9 cellular contexts compared by ENCODE assay signal in the genomic region with DNA sequence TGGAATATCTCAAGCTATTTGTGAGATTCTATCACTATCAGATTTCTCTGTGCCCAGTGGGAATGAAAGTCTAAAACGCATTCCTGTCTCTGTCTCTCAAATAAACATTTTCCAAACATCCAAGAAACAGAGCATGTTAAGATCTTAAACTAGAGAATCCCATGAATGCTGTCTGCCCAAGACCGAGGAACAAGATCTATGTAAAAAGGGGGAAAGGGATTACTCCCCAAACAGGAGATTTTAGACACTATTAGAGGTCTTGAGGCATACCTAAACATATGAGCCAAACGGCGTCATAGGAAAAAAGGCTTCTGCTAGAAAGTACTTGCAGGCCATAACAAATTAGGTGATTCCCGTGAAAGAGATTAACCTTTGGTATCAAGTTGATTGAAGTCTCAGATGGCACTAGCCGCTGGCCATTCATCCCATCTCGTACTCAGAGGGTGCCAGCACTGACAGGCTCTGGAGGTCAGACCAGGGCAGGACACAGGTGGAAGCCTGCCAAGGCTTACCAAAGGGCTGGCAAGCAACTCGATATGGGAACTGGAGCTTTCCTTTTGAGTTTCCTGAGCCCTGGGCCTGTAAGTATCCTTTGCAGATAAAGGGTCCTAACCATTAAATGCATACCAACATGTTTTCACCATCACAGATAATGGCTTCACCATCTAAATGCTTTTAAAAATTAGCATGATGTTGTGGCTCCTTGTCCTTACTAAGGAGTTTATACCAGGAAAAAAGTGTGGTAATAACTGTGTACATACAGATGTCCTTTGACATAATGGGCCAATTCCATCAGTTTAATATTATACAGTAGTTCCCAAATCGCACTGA.
DNase-seq lines count a peak whose midpoint lies in the region; ATAC-seq and TF ChIP-seq lines count a peak whose summit lies in the region.
"Had no signal": no experiment of that assay in that cellular context is flagged by ENCODE, and none has a peak within 500 bp of the region (broad histone marks: within the 10 kb centered on the region; RNA-seq: fewer than 3 reads in every experiment).

No MANE protein-coding gene starts in this region.

- no peaks in the 10 kb centered on the region for H3K36me3 ChIP-seq in lower lobe of right lung
- H3K36me3 ChIP-seq in tibial artery, result no peaks in the 10 kb centered on the region

- intact Hi-C loops in lower lobe of right lung (cut with DNase I), result no loop called here
- intact Hi-C loops in tibial artery (cut with DNase I; ENCODE audit: low total_unique reads), result no loop called here

- H3K27ac ChIP-seq in lower lobe of right lung (peak overlapping the region; percentile 60), tibial artery (peak overlapping the region; percentile 74), foreskin keratinocyte (no peak overlapping the region)
- H3K27ac ChIP-seq: epithelial cell of prostate had no signal

- H3K4me3 ChIP-seq in epithelial cell of proximal tubule (ENCODE audit: low read depth, low read length) (no peak overlapping the region), lower lobe of right lung (no peak overlapping the region), tibial artery (no peak overlapping the region)

- DNase-seq in NCI-H2196 treated with DMSO at 0.1 percent for 48 hours (lab: John Stamatoyannopoulos, UW; ENCODE audit: unreplicated experiment) (peak; percentile 49), epithelial cell of proximal tubule (ENCODE audit: low read depth) (peak; percentile 83), lower lobe of right lung (peak; percentile 55), tibial artery (peak; percentile 87 to 92), foreskin keratinocyte (no peak)
- DNase-seq in activated T-cell treated with anti-CD3 and anti-CD28 coated beads, Interleukin-2, amount 50 U/mL, for 24 hours, result no peak
- no peak for DNase-seq in stimulated activated CD4-positive, alpha-beta T cell treated with anti-CD3 and anti-CD28 coated beads, Interleukin-12 subunit alpha, Interleukin-12 subunit beta, amount 100 ng/mL, for 4 hours
- DNase-seq in NK-92 treated with Interleukin-12 subunit alpha and Interleukin-12 subunit beta, amount 100 ng/mL, for 24 hours (lab: John Stamatoyannopoulos, UW), result no peak

- H3K4me3 Mint-ChIP-seq in activated T-cell treated with anti-CD3 and anti-CD28 coated beads, Interleukin-2, amount 50 U/mL, for 24 hours, result no peak overlapping the region

- H3K9me3 Mint-ChIP-seq in activated T-cell treated with anti-CD3 and anti-CD28 coated beads, Interleukin-2, amount 50 U/mL, for 24 hours, result peaks cover 2% of the 10 kb centered on the region

- peaks cover 37% of the 10 kb centered on the region for H3K4me1 Mint-ChIP-seq in activated T-cell treated with anti-CD3 and anti-CD28 coated beads, Interleukin-2, amount 50 U/mL, for 24 hours (ENCODE audit: low read depth)

- H3K36me3 Mint-ChIP-seq in activated T-cell treated with anti-CD3 and anti-CD28 coated beads, Interleukin-2, amount 50 U/mL, for 24 hours (ENCODE audit: low read depth), result no peaks in the 10 kb centered on the region

- no peaks in the 10 kb centered on the region for H3K27me3 Mint-ChIP-seq in activated T-cell treated with anti-CD3 and anti-CD28 coated beads, Interleukin-2, amount 50 U/mL, for 24 hours

- H3K27me3 ChIP-seq in lower lobe of right lung (ENCODE audit: low read depth), result no peaks in the 10 kb centered on the region
- H3K27me3 ChIP-seq in tibial artery, result no peaks in the 10 kb centered on the region
- no peaks in the 10 kb centered on the region for H3K27me3 ChIP-seq in foreskin keratinocyte

- no peak overlapping the region for H3K27ac Mint-ChIP-seq in activated T-cell treated with anti-CD3 and anti-CD28 coated beads, Interleukin-2, amount 50 U/mL, for 24 hours

- H3K9me3 ChIP-seq in lower lobe of right lung (no peaks in the 10 kb centered on the region), tibial artery (no peaks in the 10 kb centered on the region)

- ATAC-seq in lower lobe of right lung, result peak in 1 of 2 donors; percentile 62
- no peak for ATAC-seq in foreskin keratinocyte

- H3K4me1 ChIP-seq in lower lobe of right lung (peaks cover 47% of the 10 kb centered on the region), tibial artery (peaks cover 0 to 45% (median 28%) of the 10 kb centered on the region in 4 donors), foreskin keratinocyte (peaks cover 18% of the 10 kb centered on the region)

- TF ChIP-seq CTCF in epithelial cell of proximal tubule (conservative IDR thresholded peaks at IDR 0.05; ENCODE audit: low read depth, low read length) (no peak), lower lobe of right lung (IDR thresholded peaks at IDR 0.05) (no peak), tibial artery (IDR thresholded peaks at IDR 0.05) (no peak), foreskin keratinocyte (conservative IDR thresholded peaks at IDR 0.05) (no peak)

Comparison
In these comparisons a context has a peak if more than half of its experiments do, and no peak if none do; other contexts are left out.
1. DNase-seq: peak in NCI-H2196 treated with DMSO at 0.1 percent for 48 hours (single experiment), epithelial cell of proximal tubule (single experiment), lower lobe of right lung (single experiment) and tibial artery (2 of 2); none in activated T-cell treated with anti-CD3 and anti-CD28 coated beads, Interleukin-2, amount 50 U/mL, for 24 hours (single experiment), foreskin keratinocyte (0 of 2), stimulated activated CD4-positive, alpha-beta T cell treated with anti-CD3 and anti-CD28 coated beads, Interleukin-12 subunit alpha, Interleukin-12 subunit beta, amount 100 ng/mL, for 4 hours (single experiment) and NK-92 treated with Interleukin-12 subunit alpha and Interleukin-12 subunit beta, amount 100 ng/mL, for 24 hours (single experiment).